9 cellular contexts compared by ENCODE assay signal in the genomic region with DNA sequence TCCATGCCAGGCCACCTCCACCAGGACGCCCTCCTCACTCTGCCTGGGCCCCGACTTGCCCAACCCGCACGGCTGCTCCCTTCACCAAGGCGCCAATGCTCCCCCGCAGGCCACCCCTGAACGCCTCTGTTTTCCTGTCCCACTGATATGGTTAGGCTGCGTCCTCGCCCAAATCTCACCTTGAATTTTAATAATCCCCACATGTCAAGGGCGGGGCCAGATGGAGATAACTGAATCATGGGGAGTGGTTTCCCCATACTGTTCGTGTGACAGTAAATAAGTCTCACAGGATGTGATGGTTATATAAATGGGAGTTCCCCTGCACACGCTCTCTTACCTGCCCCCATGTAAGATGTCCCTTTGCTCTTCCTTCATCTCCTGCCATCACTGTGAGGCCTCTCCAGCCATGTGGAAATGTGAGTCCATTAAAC.
DNase-seq lines count a peak whose midpoint lies in the region; ATAC-seq, FAIRE-seq and TF ChIP-seq lines count a peak whose summit lies in the region.
"Had no signal": no experiment of that assay in that cellular context is flagged by ENCODE, and none has a peak within 500 bp of the region (broad histone marks: within the 10 kb centered on the region; RNA-seq: fewer than 3 reads in every experiment).

No MANE protein-coding gene starts in this region.

- peak; percentile 61 for DNase-seq in activated CD4-positive, alpha-beta T cell treated with anti-CD3 and anti-CD28 coated beads, Interleukin-2, amount 50 U/mL, for 1 hour
- DNase-seq in effector CD8-positive, alpha-beta T cell (lab: John Stamatoyannopoulos, UW), result peak; percentile 21
- peak; percentile 7 to 71 (median 16) for DNase-seq in stimulated activated naive CD4-positive, alpha-beta T cell (lab: John Stamatoyannopoulos, UW)
- no peak for DNase-seq in NCI-H187 (lab: John Stamatoyannopoulos, UW)
- no peak for DNase-seq in substantia nigra (lab: John Stamatoyannopoulos, UW)
- no peak for DNase-seq in D721Med (ENCODE audit: insufficient read length, low spot score)

- FAIRE-seq in D721Med (lab: Jason Lieb, UNC), result no peak

- ATAC-seq in HG02623 (IDR thresholded peaks at IDR 0.05; ENCODE audit: unreplicated experiment) (peak; percentile 67), HG02571 (IDR thresholded peaks at IDR 0.05; ENCODE audit: unreplicated experiment) (no peak)
- ATAC-seq: gastroesophageal sphincter had no signal

- no peak for TF ChIP-seq CTCF in D721Med (IDR thresholded peaks at IDR 0.05; ENCODE audit: insufficient read depth, missing control alignments)

- no peak overlapping the region for H3K27ac ChIP-seq in substantia nigra (ENCODE audit: low read depth, low read length, poor library complexity, severe bottlenecking)
- H3K27ac ChIP-seq: gastroesophageal sphincter had no signal

Comparison
In these comparisons a context has a peak if more than half of its experiments do, and no peak if none do; other contexts are left out.
1. DNase-seq: peak in activated CD4-positive, alpha-beta T cell treated with anti-CD3 and anti-CD28 coated beads, Interleukin-2, amount 50 U/mL, for 1 hour (single experiment), effector CD8-positive, alpha-beta T cell (single experiment) and stimulated activated naive CD4-positive, alpha-beta T cell (6 of 6); none in NCI-H187 (0 of 2), substantia nigra (0 of 49) and D721Med (single experiment).